In the genomic region with DNA sequence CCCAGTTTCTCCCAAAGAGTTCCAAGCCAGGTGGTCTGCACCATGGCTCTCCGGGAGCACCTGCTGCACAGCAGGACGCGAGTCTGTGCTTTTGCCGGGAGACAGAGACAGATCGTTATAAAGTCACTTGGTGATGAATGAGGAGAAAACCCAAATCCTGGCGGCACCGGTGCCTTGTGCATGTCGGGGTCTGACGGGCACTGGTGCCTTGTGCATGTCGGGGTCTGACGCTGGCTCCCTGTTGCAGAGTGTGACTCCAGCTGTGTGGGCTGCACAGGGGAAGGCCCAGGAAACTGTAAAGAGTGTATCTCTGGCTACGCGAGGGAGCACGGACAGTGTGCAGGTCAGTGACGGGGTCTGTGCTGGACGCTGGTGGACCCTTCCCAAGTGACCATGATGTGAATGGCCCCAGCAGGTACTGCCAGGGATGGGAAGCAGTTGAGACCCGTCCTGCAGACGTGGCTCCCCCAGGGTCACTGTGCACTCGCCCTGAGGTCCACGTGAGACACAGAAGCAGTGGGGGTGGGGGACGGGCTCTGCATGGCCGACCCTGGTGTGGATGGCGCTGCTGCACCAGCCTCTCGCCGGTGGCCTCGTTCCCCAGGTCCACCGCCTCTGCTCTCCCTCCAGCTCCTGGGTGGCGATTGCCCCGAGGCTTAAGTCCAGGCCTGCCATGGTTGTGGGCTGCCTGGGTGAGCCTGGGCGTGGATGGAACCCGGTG, we compare ENCODE assay signal across 17 cellular contexts. TPM values are rescaled to one million over a fixed set of nuclear protein-coding genes. Genes with fewer than 3 reads are reported as not detected.
DNase-seq lines count a peak whose midpoint lies in the region; ATAC-seq and TF ChIP-seq lines count a peak whose summit lies in the region.
"Had no signal": no experiment of that assay in that cellular context is flagged by ENCODE, and none has a peak within 500 bp of the region (broad histone marks: within the 10 kb centered on the region; RNA-seq: fewer than 3 reads in every experiment).

No MANE protein-coding gene starts in this region.

- no peak overlapping the region for H3K4me3 ChIP-seq in smooth muscle cell
- H3K4me3 ChIP-seq: body of pancreas, hepatocyte, tibial artery had no signal

- no peak for TF ChIP-seq CTCF in smooth muscle cell (IDR thresholded peaks at IDR 0.05; ENCODE audit: borderline replicate concordance, insufficient read depth, poor library complexity, severe bottlenecking)

- no peaks in the 10 kb centered on the region for H3K27me3 Mint-ChIP-seq in activated naive CD4-positive, alpha-beta T cell treated with anti-CD3 and anti-CD28 coated beads, Interleukin-2, amount 50 U/mL, for 24 hours
- H3K27me3 Mint-ChIP-seq in activated naive CD8-positive, alpha-beta T cell treated with anti-CD3 and anti-CD28 coated beads, Interleukin-2, amount 50 U/mL, for 24 hours: no peaks in the 10 kb centered on the region
- no peaks in the 10 kb centered on the region for H3K27me3 Mint-ChIP-seq in stimulated activated naive B cell treated with anti-CD40 and anti-IgM and Interleukin-4, amounts not matched to agents 10 μg/mL and 1 μg/mL and 100 μg/mL, for 72 hours

- DNase-seq in activated naive CD4-positive, alpha-beta T cell (lab: John Stamatoyannopoulos, UW): no peak
- no peak for DNase-seq in activated naive CD8-positive, alpha-beta T cell treated with anti-CD3 and anti-CD28 coated beads, Interleukin-2, amount 50 U/mL, for 24 hours
- DNase-seq in stimulated activated naive B cell treated with anti-CD40 and anti-IgM and Interleukin-4, amounts not matched to agents 10 μg/mL and 1 μg/mL and 100 μg/mL, for 72 hours: no peak
- no peak for DNase-seq in smooth muscle cell (lab: John Stamatoyannopoulos, UW; ENCODE audit: unreplicated experiment)
- DNase-seq: body of pancreas, COR-L47, DND-41, GOT3, NCI-H1436, NCI-H526, tibial artery had no signal

- 97% methylated on average over 31 of the region's 31 CpGs for WGBS in smooth muscle cell (ENCODE audit: low lambda C conversion rate)

- H3K79me2 ChIP-seq in smooth muscle cell (ENCODE audit: low read depth): no peaks in the 10 kb centered on the region

- H3K9ac ChIP-seq in smooth muscle cell (ENCODE audit: low read depth): no peak overlapping the region

- H4K20me1 ChIP-seq in smooth muscle cell (ENCODE audit: low read depth): no peaks in the 10 kb centered on the region

- H2AFZ ChIP-seq in smooth muscle cell (ENCODE audit: low read depth): no peak overlapping the region
- H2AFZ ChIP-seq: hepatocyte had no signal

- no peak overlapping the region for H3K4me3 Mint-ChIP-seq in activated naive CD4-positive, alpha-beta T cell treated with anti-CD3 and anti-CD28 coated beads, Interleukin-2, amount 50 U/mL, for 24 hours
- no peak overlapping the region for H3K4me3 Mint-ChIP-seq in activated naive CD8-positive, alpha-beta T cell treated with anti-CD3 and anti-CD28 coated beads, Interleukin-2, amount 50 U/mL, for 24 hours
- peak overlapping the region; percentile 6 to 84 for H3K4me3 Mint-ChIP-seq in stimulated activated naive B cell treated with anti-CD40 and anti-IgM and Interleukin-4, amounts not matched to agents 10 μg/mL and 1 μg/mL and 100 μg/mL, for 72 hours

- peak overlapping the region; percentile 46 for H3K27ac Mint-ChIP-seq in activated naive CD4-positive, alpha-beta T cell treated with anti-CD3 and anti-CD28 coated beads, Interleukin-2, amount 50 U/mL, for 24 hours
- H3K27ac Mint-ChIP-seq in activated naive CD8-positive, alpha-beta T cell treated with anti-CD3 and anti-CD28 coated beads, Interleukin-2, amount 50 U/mL, for 24 hours: peak overlapping the region; percentile 52
- peak overlapping the region; percentile 99 for H3K27ac Mint-ChIP-seq in stimulated activated naive B cell treated with anti-CD40 and anti-IgM and Interleukin-4, amounts not matched to agents 10 μg/mL and 1 μg/mL and 100 μg/mL, for 72 hours

- H3K9me3 Mint-ChIP-seq in activated naive CD4-positive, alpha-beta T cell treated with anti-CD3 and anti-CD28 coated beads, Interleukin-2, amount 50 U/mL, for 24 hours: no peaks in the 10 kb centered on the region
- no peaks in the 10 kb centered on the region for H3K9me3 Mint-ChIP-seq in activated naive CD8-positive, alpha-beta T cell treated with anti-CD3 and anti-CD28 coated beads, Interleukin-2, amount 50 U/mL, for 24 hours
- H3K9me3 Mint-ChIP-seq in stimulated activated naive B cell treated with anti-CD40 and anti-IgM and Interleukin-4, amounts not matched to agents 10 μg/mL and 1 μg/mL and 100 μg/mL, for 72 hours: no peaks in the 10 kb centered on the region

- no peak for ATAC-seq in activated naive CD8-positive, alpha-beta T cell treated with anti-CD3 and anti-CD28 coated beads, Interleukin-2, amount 50 U/mL, for 24 hours
- ATAC-seq in stimulated activated naive B cell treated with anti-CD40 and anti-IgM and Interleukin-4, amounts not matched to agents 10 μg/mL and 1 μg/mL and 100 μg/mL, for 72 hours (replicated peaks): no peak
- ATAC-seq in HG02973 (IDR thresholded peaks at IDR 0.05; ENCODE audit: unreplicated experiment): no peak
- no peak for ATAC-seq in HG03175 (IDR thresholded peaks at IDR 0.05; ENCODE audit: unreplicated experiment)
- ATAC-seq: body of pancreas, right cardiac atrium had no signal

- peaks cover 14% of the 10 kb centered on the region; the same call in 1 of the 2 replicates for H3K36me3 ChIP-seq in KOPT-K1 (ENCODE audit: insufficient read depth, low read length)
- H3K36me3 ChIP-seq in smooth muscle cell (ENCODE audit: low read depth): no peaks in the 10 kb centered on the region

- peaks cover 7% of the 10 kb centered on the region for H3K36me3 Mint-ChIP-seq in activated naive CD4-positive, alpha-beta T cell treated with anti-CD3 and anti-CD28 coated beads, Interleukin-2, amount 50 U/mL, for 24 hours
- H3K36me3 Mint-ChIP-seq in activated naive CD8-positive, alpha-beta T cell treated with anti-CD3 and anti-CD28 coated beads, Interleukin-2, amount 50 U/mL, for 24 hours (ENCODE audit: low read depth): peaks cover 21% of the 10 kb centered on the region
- peaks cover 29 to 67% of the 10 kb centered on the region in 2 donors for H3K36me3 Mint-ChIP-seq in stimulated activated naive B cell treated with anti-CD40 and anti-IgM and Interleukin-4, amounts not matched to agents 10 μg/mL and 1 μg/mL and 100 μg/mL, for 72 hours

- H3K4me1 Mint-ChIP-seq in activated naive CD4-positive, alpha-beta T cell treated with anti-CD3 and anti-CD28 coated beads, Interleukin-2, amount 50 U/mL, for 24 hours: peaks cover 36% of the 10 kb centered on the region
- H3K4me1 Mint-ChIP-seq in activated naive CD8-positive, alpha-beta T cell treated with anti-CD3 and anti-CD28 coated beads, Interleukin-2, amount 50 U/mL, for 24 hours: peaks cover 42% of the 10 kb centered on the region
- peaks cover 59 to 69% of the 10 kb centered on the region in 2 donors for H3K4me1 Mint-ChIP-seq in stimulated activated naive B cell treated with anti-CD40 and anti-IgM and Interleukin-4, amounts not matched to agents 10 μg/mL and 1 μg/mL and 100 μg/mL, for 72 hours

- H3K4me2 ChIP-seq in smooth muscle cell: no peak overlapping the region
- H3K4me2 ChIP-seq: hepatocyte had no signal

- peak overlapping the region; percentile 78 for H3K27ac ChIP-seq in KOPT-K1 (ENCODE audit: low read depth, low read length, poor library complexity, severe bottlenecking)
- H3K27ac ChIP-seq in smooth muscle cell (ENCODE audit: low read depth): no peak overlapping the region
- H3K27ac ChIP-seq: body of pancreas, hepatocyte, tibial artery had no signal

- no peaks in the 10 kb centered on the region for H3F3A ChIP-seq in smooth muscle cell (ENCODE audit: low read depth)

- H3K27me3 ChIP-seq in smooth muscle cell (ENCODE audit: low read depth): no peaks in the 10 kb centered on the region
- H3K27me3 ChIP-seq: body of pancreas, hepatocyte had no signal

- H3K4me1 ChIP-seq in smooth muscle cell (ENCODE audit: low read depth): no peaks in the 10 kb centered on the region

- H3K9me3 ChIP-seq in KOPT-K1 (ENCODE audit: insufficient read depth, low read length, poor library complexity, severe bottlenecking): no peaks in the 10 kb centered on the region
- no peaks in the 10 kb centered on the region for H3K9me3 ChIP-seq in smooth muscle cell (replicated peaks; ENCODE audit: low read depth)
- H3K9me3 ChIP-seq: body of pancreas, tibial artery had no signal

RNA-seq across cellular contexts. Expression of gene CRELD2, which starts 5.8 kb away (rescaled TPM):
- total RNA-seq in smooth muscle cell: 47.4 and 52.7 TPM in 2 replicates
- polyA plus RNA-seq in smooth muscle cell: 100 and 127 TPM in 2 replicates

RNA-seq across cellular contexts. Expression of gene ALG12, which starts 6.0 kb away (rescaled TPM):
- 12.7 and 13.9 TPM in 2 replicates for total RNA-seq in smooth muscle cell
- 42.7 and 45.9 TPM in 2 replicates for polyA plus RNA-seq in smooth muscle cell

RNA-seq across cellular contexts. Expression of gene PIM3, which starts 36.3 kb away (rescaled TPM):
- 19.1 and 20.1 TPM in 2 replicates for total RNA-seq in smooth muscle cell
- polyA plus RNA-seq in smooth muscle cell: 43.3 and 51.9 TPM in 2 replicates

Comparison
In these comparisons a context has a peak if more than half of its experiments do, and no peak if none do; other contexts are left out.
1. H3K27ac Mint-ChIP-seq: peak in every context shown above with its lines; median percentile 99 in stimulated activated naive B cell treated with anti-CD40 and anti-IgM and Interleukin-4, amounts not matched to agents 10 μg/mL and 1 μg/mL and 100 μg/mL, for 72 hours; 52 in activated naive CD8-positive, alpha-beta T cell treated with anti-CD3 and anti-CD28 coated beads, Interleukin-2, amount 50 U/mL, for 24 hours; 46 in activated naive CD4-positive, alpha-beta T cell treated with anti-CD3 and anti-CD28 coated beads, Interleukin-2, amount 50 U/mL, for 24 hours.
2. H3K4me3 Mint-ChIP-seq: peak in stimulated activated naive B cell treated with anti-CD40 and anti-IgM and Interleukin-4, amounts not matched to agents 10 μg/mL and 1 μg/mL and 100 μg/mL, for 72 hours (2 of 2); none in activated naive CD4-positive, alpha-beta T cell treated with anti-CD3 and anti-CD28 coated beads, Interleukin-2, amount 50 U/mL, for 24 hours (single experiment) and activated naive CD8-positive, alpha-beta T cell treated with anti-CD3 and anti-CD28 coated beads, Interleukin-2, amount 50 U/mL, for 24 hours (single experiment).